Comparison of ENCODE assay signal across 8 cellular contexts in genomic region chr10:6163364-6164270, GRCh38. TPM values are rescaled to one million over a fixed set of nuclear protein-coding genes. Genes with fewer than 3 reads are reported as not detected.
DNase-seq lines count a peak whose midpoint lies in the region; ATAC-seq and TF ChIP-seq lines count a peak whose summit lies in the region.

No MANE protein-coding gene starts in this region.

- intact Hi-C loops in activated naive CD4-positive, alpha-beta T cell treated with anti-CD3 and anti-CD28 coated beads for 36 hours (cut with micrococcal nuclease) = loop anchor here (1.0 to 5.0 kb wide), 3 partner anchors 22 to 186 kb away; partner anchors contain the start of genes IL15RA and PFKFB3

- peaks cover 22% of the 10 kb centered on the region for H3K4me1 ChIP-seq in DOHH2 (ENCODE audit: control insufficient read depth, low read length)
- peaks cover 23% of the 10 kb centered on the region for H3K4me1 ChIP-seq in SJSA1 (replicated peaks)
- peaks cover 9 to 24% of the 10 kb centered on the region in 2 donors for H3K4me1 ChIP-seq in thoracic aorta (ENCODE audit: control insufficient read depth in 1 of 2, low read depth in 2 of 2)

- H3F3A ChIP-seq in DOHH2 (ENCODE audit: control insufficient read depth, insufficient read depth) = peaks cover 18% of the 10 kb centered on the region

- H3K79me2 ChIP-seq in DOHH2 (ENCODE audit: control insufficient read depth, low read length) = peaks cover 67% of the 10 kb centered on the region

- H3K27ac Mint-ChIP-seq in activated naive CD4-positive, alpha-beta T cell treated with anti-CD3 and anti-CD28 coated beads for 36 hours = peak overlapping the region; percentile 94
- H3K27ac Mint-ChIP-seq in osteocyte (ENCODE audit: unreplicated experiment) = peak overlapping the region; percentile 95

- TF ChIP-seq CTCF in DOHH2 (IDR thresholded peaks at IDR 0.05; ENCODE audit: low read depth, low read length, poor library complexity, severe bottlenecking) (no peak), osteocyte (IDR thresholded peaks at IDR 0.05) (no peak), thoracic aorta (IDR thresholded peaks at IDR 0.05) (no peak)

- peak overlapping the region; percentile 87 for H3K4me2 ChIP-seq in DOHH2 (ENCODE audit: low read length)

- DNase-seq in SJSA1 (ENCODE audit: low read depth in 1 of 2, low spot score in 2 of 2) (peak; percentile 78 to 81), globus pallidus (ENCODE audit: low spot score) (peak; percentile 84), osteocyte (ENCODE audit: extremely low spot score, unreplicated experiment) (peak; percentile 94), thoracic aorta (ENCODE audit: low spot score) (no peak)
- peak; percentile 92 for DNase-seq in activated naive CD4-positive, alpha-beta T cell treated with anti-CD3 and anti-CD28 coated beads for 36 hours

- CTCF ChIA-PET in activated naive CD4-positive, alpha-beta T cell treated with anti-CD3 and anti-CD28 coated beads for 36 hours (lab: Charles Lee) = interaction anchor here (0.6 to 2.6 kb wide), 7 partner anchors 9 to 243 kb away, joined by 3 to 9 read pairs (median 4); partner anchors contain the start of gene PFKFB3

- H3K36me3 Mint-ChIP-seq in activated naive CD4-positive, alpha-beta T cell treated with anti-CD3 and anti-CD28 coated beads for 36 hours (ENCODE audit: low read depth) = peaks cover 27% of the 10 kb centered on the region
- H3K36me3 Mint-ChIP-seq in osteocyte (ENCODE audit: unreplicated experiment) = no peaks in the 10 kb centered on the region

- H3K4me1 Mint-ChIP-seq in activated naive CD4-positive, alpha-beta T cell treated with anti-CD3 and anti-CD28 coated beads for 36 hours (ENCODE audit: low read depth) = peaks cover 57% of the 10 kb centered on the region
- H3K4me1 Mint-ChIP-seq in osteocyte (ENCODE audit: unreplicated experiment) = peaks cover 28% of the 10 kb centered on the region

- H3K27me3 ChIP-seq in DOHH2 (ENCODE audit: control insufficient read depth, low read length) = no peaks in the 10 kb centered on the region
- H3K27me3 ChIP-seq in SJSA1 (replicated peaks) = no peaks in the 10 kb centered on the region
- H3K27me3 ChIP-seq in thoracic aorta (replicated peaks; ENCODE audit: insufficient read depth) = no peaks in the 10 kb centered on the region

- H3K9me3 ChIP-seq in DOHH2 (ENCODE audit: control insufficient read depth, insufficient read depth, low read length) (no peaks in the 10 kb centered on the region), KOPT-K1 (ENCODE audit: insufficient read depth, low read length, poor library complexity, severe bottlenecking) (no peaks in the 10 kb centered on the region), SJSA1 (replicated peaks) (no peaks in the 10 kb centered on the region), thoracic aorta (no peaks in the 10 kb centered on the region)

- H3K4me3 ChIP-seq in DOHH2 (ENCODE audit: low read length) (peak overlapping the region; percentile 94), SJSA1 (peak overlapping the region; percentile 61), thoracic aorta (peak overlapping the region; percentile 91)

- H4K20me1 ChIP-seq in DOHH2 (ENCODE audit: control insufficient read depth, insufficient read depth, low read depth, low read length) = no peaks in the 10 kb centered on the region; the same call in 1 of the 2 replicates

- H3K36me3 ChIP-seq in DOHH2 (ENCODE audit: control insufficient read depth, low read length) (peaks cover 46% of the 10 kb centered on the region), KOPT-K1 (ENCODE audit: insufficient read depth, low read length) (peaks cover 31% of the 10 kb centered on the region), SJSA1 (peaks cover 17% of the 10 kb centered on the region), thoracic aorta (peaks cover 4% of the 10 kb centered on the region)

- H3K27ac ChIP-seq in DOHH2 (ENCODE audit: low read depth, low read length) = peak overlapping the region; percentile 83
- peak overlapping the region; percentile 80 for H3K27ac ChIP-seq in KOPT-K1 (ENCODE audit: low read depth, low read length, poor library complexity, severe bottlenecking)
- H3K27ac ChIP-seq in SJSA1 = peak overlapping the region; percentile 43
- H3K27ac ChIP-seq in thoracic aorta = peak overlapping the region; percentile 75 to 82

- peak overlapping the region; percentile 98 for H3K4me3 Mint-ChIP-seq in activated naive CD4-positive, alpha-beta T cell treated with anti-CD3 and anti-CD28 coated beads for 36 hours
- peak overlapping the region; percentile 94 for H3K4me3 Mint-ChIP-seq in osteocyte (ENCODE audit: unreplicated experiment)

- no peaks in the 10 kb centered on the region for H3K9me3 Mint-ChIP-seq in activated naive CD4-positive, alpha-beta T cell treated with anti-CD3 and anti-CD28 coated beads for 36 hours
- no peaks in the 10 kb centered on the region for H3K9me3 Mint-ChIP-seq in osteocyte (ENCODE audit: unreplicated experiment)

- H3K27me3 Mint-ChIP-seq in activated naive CD4-positive, alpha-beta T cell treated with anti-CD3 and anti-CD28 coated beads for 36 hours (ENCODE audit: low read depth) = no peaks in the 10 kb centered on the region
- H3K27me3 Mint-ChIP-seq in osteocyte (ENCODE audit: unreplicated experiment) = no peaks in the 10 kb centered on the region

- H3K9me2 ChIP-seq in DOHH2 (replicated peaks; ENCODE audit: control insufficient read depth, low read length) = no peaks in the 10 kb centered on the region

- ATAC-seq in GM21723 (IDR thresholded peaks at IDR 0.05; ENCODE audit: unreplicated experiment) = peak; percentile 94
- peak; percentile 84 for ATAC-seq in thoracic aorta (ENCODE audit: insufficient number of reproducible peaks, low FRiP score, low read depth)

RNA-seq across cellular contexts. Expression of gene PFKFB3, which starts 39.1 kb away (rescaled TPM):
- total RNA-seq in SJSA1 (2014; rRNA removed; shearing (Covaris generic)) = 15.6 and 21.8 TPM in 2 replicates
- total RNA-seq in activated naive CD4-positive, alpha-beta T cell treated with anti-CD3 and anti-CD28 coated beads for 36 hours = 10 to 100 TPM; 87.7 to 88.5 TPM
- 34.2 and 37.9 TPM in 2 replicates for total RNA-seq in osteocyte
- total RNA-seq in thoracic aorta = 100 to 1,000 TPM; 151 to 311 TPM
